1 cellular context compared by ENCODE assay signal in genomic region chr12:25630735-25631515, GRCh38.
TF ChIP-seq lines count a peak whose summit lies in the region.

No MANE protein-coding gene starts in this region.

TF ChIP-seq in K562, 482 proteins besides CTCF, POLR2A, EP300 and RAD21 (continued from another document):
- TF ChIP-seq ZBTB17 (CRISPR knock-in tag; IDR thresholded peaks at IDR 0.05) (0 out of 2 replicates have a peak, but pooled peaks have one; percentile 47), MAZ (CRISPR knock-in tag; conservative IDR thresholded peaks at IDR 0.05 in 1 of 2, IDR thresholded peaks at IDR 0.05 in 1 of 2) (peak in 1 of 2 experiments; percentile 32; a peak in 1 of 4 replicates), CXXC5 (CRISPR knock-in tag; IDR thresholded peaks at IDR 0.05) (0 out of 2 replicates have a peak, but pooled peaks have one; percentile 13), NFIC (IDR thresholded peaks at IDR 0.05) (peak; percentile 76)
